Comparison of ENCODE assay signal across 21 cellular contexts in genomic region chr12:39319180-39319579, GRCh38.
"Had no signal": no experiment of that assay in that cellular context is flagged by ENCODE, and none has a peak within 500 bp of the region (broad histone marks: within the 10 kb centered on the region; RNA-seq: fewer than 3 reads in every experiment).

No MANE protein-coding gene starts in this region.

- H3K4me3 ChIP-seq: coronary artery, hepatocyte, left ventricle myocardium inferior, sigmoid colon, skin epidermis, stomach had no signal

- H3K9me3 ChIP-seq: left ventricle myocardium inferior, sigmoid colon, stomach had no signal

- H3K27ac Mint-ChIP-seq: endodermal cell; naive B cell; nephron; stimulated activated naive B cell treated with anti-CD40 and anti-IgM and Interleukin-4, amounts not matched to agents 10 μg/mL and 1 μg/mL and 100 μg/mL, for 72 hours had no signal

- H3K79me2 ChIP-seq: hepatocyte had no signal

- H3K27me3 Mint-ChIP-seq: naive B cell; stimulated activated naive B cell treated with anti-CD40 and anti-IgM and Interleukin-4, amounts not matched to agents 10 μg/mL and 1 μg/mL and 100 μg/mL, for 72 hours had no signal

- H3K9me3 Mint-ChIP-seq: endodermal cell; naive B cell; nephron; stimulated activated naive B cell treated with anti-CD40 and anti-IgM and Interleukin-4, amounts not matched to agents 10 μg/mL and 1 μg/mL and 100 μg/mL, for 72 hours had no signal

- H3K4me1 Mint-ChIP-seq: naive B cell; nephron; stimulated activated naive B cell treated with anti-CD40 and anti-IgM and Interleukin-4, amounts not matched to agents 10 μg/mL and 1 μg/mL and 100 μg/mL, for 72 hours had no signal

- H3K4me1 ChIP-seq: foreskin keratinocyte, left ventricle myocardium inferior, sigmoid colon, stomach had no signal

- H3K36me3 ChIP-seq: left ventricle myocardium inferior, sigmoid colon had no signal

- H2AFZ ChIP-seq: hepatocyte had no signal

- H3K27ac ChIP-seq: coronary artery, foreskin keratinocyte, hepatocyte, left ventricle myocardium inferior, sigmoid colon, skin epidermis, stomach had no signal

- H3K36me3 Mint-ChIP-seq: naive B cell; stimulated activated naive B cell treated with anti-CD40 and anti-IgM and Interleukin-4, amounts not matched to agents 10 μg/mL and 1 μg/mL and 100 μg/mL, for 72 hours had no signal

- H3K27me3 ChIP-seq: foreskin keratinocyte, hepatocyte, sigmoid colon, stomach had no signal

- H3K4me2 ChIP-seq: hepatocyte had no signal

- H3K4me3 Mint-ChIP-seq: endodermal cell; naive B cell; nephron; stimulated activated naive B cell treated with anti-CD40 and anti-IgM and Interleukin-4, amounts not matched to agents 10 μg/mL and 1 μg/mL and 100 μg/mL, for 72 hours had no signal

- DNase-seq: effector CD4-positive, alpha-beta T cell; endodermal cell; erythroblast; foreskin keratinocyte; head of caudate nucleus; kidney; left cardiac atrium; left ventricle myocardium inferior; mesendoderm; naive B cell; occipital lobe; sigmoid colon; stimulated activated CD4-positive, alpha-beta T cell treated with anti-CD3 and anti-CD28 coated beads, Interleukin-2, amount 100 ng/mL, for 24 hours; stimulated activated CD4-positive, alpha-beta T cell treated with anti-CD3 and anti-CD28 coated beads, Interleukin-4, amount 100 ng/mL, for 4 hours; stimulated activated naive B cell treated with anti-CD40 and anti-IgM and Interleukin-4, amounts not matched to agents 10 μg/mL and 1 μg/mL and 100 μg/mL, for 72 hours; stomach; trophoblast cell had no signal

- ATAC-seq: left cardiac atrium; stimulated activated naive B cell treated with anti-CD40 and anti-IgM and Interleukin-4, amounts not matched to agents 10 μg/mL and 1 μg/mL and 100 μg/mL, for 72 hours had no signal
